In the genomic region with DNA sequence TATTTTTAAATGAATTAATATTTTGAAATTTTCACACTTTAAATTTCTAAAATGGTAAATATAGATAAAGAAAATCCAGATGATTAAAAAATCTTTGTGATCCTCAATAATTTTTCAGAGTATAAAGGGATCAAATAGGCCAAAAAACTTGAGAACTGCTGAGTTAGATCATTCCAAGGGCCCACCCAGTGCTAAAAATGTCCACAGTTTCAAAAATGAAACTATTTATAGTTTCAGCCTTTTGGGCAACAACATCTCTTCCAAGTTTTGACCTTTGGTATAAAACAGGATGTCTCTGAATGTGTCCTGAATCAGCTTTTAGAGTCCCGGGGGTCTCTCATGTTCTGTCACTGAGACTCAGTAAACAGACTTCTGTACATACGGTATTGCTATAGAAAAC, we compare ENCODE assay signal across 2 cellular contexts.
TF ChIP-seq lines count a peak whose summit lies in the region.

No MANE protein-coding gene starts in this region.

TF ChIP-seq in liver, 16 proteins besides CTCF, POLR2A, EP300 and RAD21:
- TF ChIP-seq ZBTB33 (IDR thresholded peaks at IDR 0.05) (no peak), EGR1 (IDR thresholded peaks at IDR 0.05; ENCODE audit: low read depth in 2 of 2) (no peak), NR2F2 (IDR thresholded peaks at IDR 0.05) (peak; percentile 83), SP1 (IDR thresholded peaks at IDR 0.05) (no peak)
TF ChIP-seq in liver: peak in this region for 1.

TF ChIP-seq in HepG2, 621 proteins besides CTCF, POLR2A, EP300 and RAD21:
- TF ChIP-seq ZSCAN12 (CRISPR knock-in tag; IDR thresholded peaks at IDR 0.05) (no peak), GZF1 (CRISPR knock-in tag; IDR thresholded peaks at IDR 0.05) (no peak), ZNF205 (CRISPR knock-in tag; IDR thresholded peaks at IDR 0.05) (no peak), ZNF724P (CRISPR knock-in tag; IDR thresholded peaks at IDR 0.05; ENCODE audit: borderline replicate concordance) (no peak), RFX5 (IDR thresholded peaks at IDR 0.05; ENCODE audit: low read depth, low read length) (no peak), TAF15 (IDR thresholded peaks at IDR 0.05; ENCODE audit: low read depth, low read length, poor library complexity, severe bottlenecking) (no peak), ZUFSP (CRISPR knock-in tag; IDR thresholded peaks at IDR 0.05; ENCODE audit: borderline replicate concordance) (no peak)
TF ChIP-seq in HepG2: peak in this region for 0.
